ENCODE assay signal across 9 cellular contexts in genomic region chr9:126690431-126691051, GRCh38.
DNase-seq lines count a peak whose midpoint lies in the region; ATAC-seq and TF ChIP-seq lines count a peak whose summit lies in the region.
"Had no signal": no experiment of that assay in that cellular context is flagged by ENCODE, and none has a peak within 500 bp of the region (broad histone marks: within the 10 kb centered on the region; RNA-seq: fewer than 3 reads in every experiment).

No MANE protein-coding gene starts in this region.

- H3K27ac Mint-ChIP-seq in Calu3 (ENCODE audit: unreplicated experiment) (no peak overlapping the region), endodermal cell (no peak overlapping the region), neural crest cell (ENCODE audit: unreplicated experiment) (no peak overlapping the region)

- no peaks in the 10 kb centered on the region for H3K27me3 ChIP-seq in Karpas-422 (ENCODE audit: low read length)
- peaks cover 24% of the 10 kb centered on the region for H3K27me3 ChIP-seq in endodermal cell (ENCODE audit: control insufficient read depth, insufficient read depth, low read length, poor library complexity, severe bottlenecking)

- H3K9me3 Mint-ChIP-seq in Calu3 (ENCODE audit: low read depth, unreplicated experiment) (no peaks in the 10 kb centered on the region), endodermal cell (no peaks in the 10 kb centered on the region), neural crest cell (no peaks in the 10 kb centered on the region)

- no peaks in the 10 kb centered on the region for H3K9me2 ChIP-seq in Karpas-422 (replicated peaks; ENCODE audit: insufficient read depth, low read length)

- H3K4me1 Mint-ChIP-seq in Calu3 (ENCODE audit: low read depth, unreplicated experiment) = no peaks in the 10 kb centered on the region
- peaks cover 7% of the 10 kb centered on the region for H3K4me1 Mint-ChIP-seq in endodermal cell
- H3K4me1 Mint-ChIP-seq in neural crest cell = peaks cover 5% of the 10 kb centered on the region

- intact Hi-C loops in Calu3 (cut with micrococcal nuclease; ENCODE audit: unreplicated experiment) = loop anchor here (1.0 kb wide), 1 partner anchor 28 kb away; no protein-coding TSS in a partner anchor

- WGBS in endodermal cell (ENCODE audit: insufficient coverage in 1 of 2, insufficient read length in 1 of 2), 2 experiments = 76% methylated on average over 22 to 25 of the region's 25 CpGs

- no TSS peak for BruUV-seq in Calu3 (replicated peaks; lab: Mats Ljungman, UMichigan)

- 0 out of 2 replicates have a peak, but pooled peaks cover 3% of the 10 kb centered on the region for H4K20me1 ChIP-seq in Karpas-422 (ENCODE audit: insufficient read depth, low read depth, low read length)

- H3K4me3 Mint-ChIP-seq in Calu3 (ENCODE audit: low read depth, unreplicated experiment) = no peak overlapping the region
- H3K4me3 Mint-ChIP-seq in endodermal cell = no peak overlapping the region
- no peak overlapping the region for H3K4me3 Mint-ChIP-seq in neural crest cell

- H3K4me3 ChIP-seq in Karpas-422 (ENCODE audit: low read length) (no peak overlapping the region), endodermal cell (ENCODE audit: low read length) (no peak overlapping the region)

- no peaks in the 10 kb centered on the region for H3K36me3 Mint-ChIP-seq in Calu3 (ENCODE audit: insufficient read depth, unreplicated experiment)
- H3K36me3 Mint-ChIP-seq in endodermal cell (ENCODE audit: low read depth) = peaks cover 6% of the 10 kb centered on the region
- H3K36me3 Mint-ChIP-seq in neural crest cell (ENCODE audit: low read depth) = no peaks in the 10 kb centered on the region

- H3K4me2 ChIP-seq in Karpas-422 (ENCODE audit: low read depth, low read length, poor library complexity, severe bottlenecking) = no peak overlapping the region

- peak; percentile 51 for TF ChIP-seq CTCF in Calu3 (IDR thresholded peaks at IDR 0.05; ENCODE audit: unreplicated experiment)
- TF ChIP-seq CTCF in endodermal cell (conservative IDR thresholded peaks at IDR 0.05) = peak; percentile 91
- peak; percentile 75 for TF ChIP-seq CTCF in neural crest cell (conservative IDR thresholded peaks at IDR 0.05)

- no peaks in the 10 kb centered on the region for H3K79me2 ChIP-seq in Karpas-422 (ENCODE audit: low read length)

- DNase-seq in Calu3 (peak; percentile 73), Karpas-422 (peak; percentile 69), endodermal cell (peak; percentile 95), neural crest cell (ENCODE audit: low read depth, low spot score) (peak; percentile 78), AG08396 (ENCODE audit: low spot score) (no peak), occipital lobe (lab: John Stamatoyannopoulos, UW) (no peak)
- peak; percentile 47 to 53 for DNase-seq in activated CD4-positive, alpha-beta T cell treated with anti-CD3 and anti-CD28 coated beads, Interleukin-2, amount 50 U/mL, for 4 hours

- H3K9ac ChIP-seq in Karpas-422 (ENCODE audit: low read length) = no peak overlapping the region
- H3K9ac ChIP-seq in endodermal cell (ENCODE audit: extremely low read depth, low read length, poor library complexity, severe bottlenecking) = no peak overlapping the region

- H2AFZ ChIP-seq in Karpas-422 (ENCODE audit: low read length) = no peak overlapping the region

- H3K27me3 Mint-ChIP-seq in Calu3 (ENCODE audit: unreplicated experiment) = peaks cover 90% of the 10 kb centered on the region
- H3K27me3 Mint-ChIP-seq in endodermal cell (ENCODE audit: insufficient read depth) = peaks cover 60% of the 10 kb centered on the region
- peaks cover 35% of the 10 kb centered on the region for H3K27me3 Mint-ChIP-seq in neural crest cell (ENCODE audit: low read depth)

- no peaks in the 10 kb centered on the region for H3K36me3 ChIP-seq in Karpas-422 (ENCODE audit: insufficient read depth, low read length)
- H3K36me3 ChIP-seq in endodermal cell (ENCODE audit: control insufficient read depth, insufficient read depth, low read length) = peaks cover 10% of the 10 kb centered on the region
- H3K36me3 ChIP-seq: neutrophil had no signal

- H3K27ac ChIP-seq in Karpas-422 (ENCODE audit: low read length) (no peak overlapping the region), endodermal cell (ENCODE audit: low read depth, low read length) (no peak overlapping the region)
- H3K27ac ChIP-seq: neutrophil had no signal

- H3K9me3 ChIP-seq in Karpas-422 (ENCODE audit: low read length) = no peaks in the 10 kb centered on the region
- H3K9me3 ChIP-seq in endodermal cell (ENCODE audit: control insufficient read depth, low read length) = no peaks in the 10 kb centered on the region
- H3K9me3 ChIP-seq: neutrophil had no signal

- CTCF ChIA-PET in Calu3 (lab: Charles Lee) = interaction anchor here (0.6 to 1.0 kb wide), 6 partner anchors 28 to 91 kb away, joined by 3 to 22 read pairs (median 4); no protein-coding TSS in a partner anchor

- H3K4me1 ChIP-seq in Karpas-422 (ENCODE audit: low read length) = no peaks in the 10 kb centered on the region
- H3K4me1 ChIP-seq in endodermal cell (ENCODE audit: control insufficient read depth, insufficient read depth, low read length) = peaks cover 6% of the 10 kb centered on the region

- ATAC-seq in HG03045 (IDR thresholded peaks at IDR 0.05; ENCODE audit: unreplicated experiment) = no peak

Comparison
In these comparisons a context has a peak if more than half of its experiments do, and no peak if none do; other contexts are left out.
1. DNase-seq: peak in Calu3 (single experiment), Karpas-422 (single experiment), activated CD4-positive, alpha-beta T cell treated with anti-CD3 and anti-CD28 coated beads, Interleukin-2, amount 50 U/mL, for 4 hours (2 of 2), endodermal cell (single experiment) and neural crest cell (single experiment); none in AG08396 (single experiment) and occipital lobe (single experiment).
2. Peak in every context shown above with its lines, with median percentiles within 50 percentile points of each other: CTCF ChIP-seq.